In genomic region chr15:63892794-63893441, GRCh38 we compare ENCODE assay signal across 9 cellular contexts. TPM values are rescaled to one million over a fixed set of nuclear protein-coding genes. Genes with fewer than 3 reads are reported as not detected.
DNase-seq lines count a peak whose midpoint lies in the region; ATAC-seq and TF ChIP-seq lines count a peak whose summit lies in the region.
"Had no signal": no experiment of that assay in that cellular context is flagged by ENCODE, and none has a peak within 500 bp of the region (broad histone marks: within the 10 kb centered on the region; RNA-seq: fewer than 3 reads in every experiment).

No MANE protein-coding gene starts in this region.

- no peak overlapping the region for H3K27ac ChIP-seq in right atrium auricular region
- no peak overlapping the region for H3K27ac ChIP-seq in liver (ENCODE audit: low read depth in 1 of 2, low read length in 2 of 2)
- no peak overlapping the region for H3K27ac ChIP-seq in coronary artery
- H3K27ac ChIP-seq in MM.1S (ENCODE audit: low read length): no peak overlapping the region
- H3K27ac ChIP-seq: A549 had no signal

- no peak for TF ChIP-seq RAD21 in liver (IDR thresholded peaks at IDR 0.05)

- no peak overlapping the region for H3K4me2 ChIP-seq in MM.1S (ENCODE audit: low read depth, low read length)
- H3K4me2 ChIP-seq: A549 had no signal

- peaks cover 0 to 10% of the 10 kb centered on the region in 2 donors for H3K27me3 Mint-ChIP-seq in stimulated activated naive B cell treated with anti-CD40 and anti-IgM and Interleukin-4, amounts not matched to agents 10 μg/mL and 1 μg/mL and 100 μg/mL, for 72 hours

- H3K36me3 Mint-ChIP-seq in stimulated activated naive B cell treated with anti-CD40 and anti-IgM and Interleukin-4, amounts not matched to agents 10 μg/mL and 1 μg/mL and 100 μg/mL, for 72 hours: no peaks in the 10 kb centered on the region

- no peaks in the 10 kb centered on the region for H3K9me2 ChIP-seq in MM.1S (replicated peaks; ENCODE audit: insufficient read depth, low read length)

- H3K4me3 Mint-ChIP-seq in stimulated activated naive B cell treated with anti-CD40 and anti-IgM and Interleukin-4, amounts not matched to agents 10 μg/mL and 1 μg/mL and 100 μg/mL, for 72 hours: peak overlapping the region; percentile 27

- DNase-seq in left cardiac atrium: no peak
- no peak for DNase-seq in right atrium auricular region (ENCODE audit: low spot score)
- DNase-seq in activated CD4-positive, alpha-beta T cell treated with anti-CD3 and anti-CD28 coated beads, Interleukin-2, amount 50 U/mL, for 4 hours: peak; percentile 52 to 64
- peak; percentile 57 for DNase-seq in stimulated activated naive B cell treated with anti-CD40 and anti-IgM and Interleukin-4, amounts not matched to agents 10 μg/mL and 1 μg/mL and 100 μg/mL, for 72 hours
- no peak for DNase-seq in coronary artery (ENCODE audit: low spot score)
- no peak for DNase-seq in NCI-H748 treated with DMSO at 0.1 percent for 48 hours (lab: John Stamatoyannopoulos, UW)
- DNase-seq in MM.1S: no peak

- 83% methylated on average over 11 of the region's 11 CpGs for whole genome bisulfite sequencing in liver

- no peaks in the 10 kb centered on the region for H4K20me1 ChIP-seq in MM.1S (ENCODE audit: insufficient read depth, low read length)

- H3K4me1 ChIP-seq in right atrium auricular region: peaks cover 0 to 19% of the 10 kb centered on the region in 2 donors
- peaks cover 11 to 39% (median 28%) of the 10 kb centered on the region in 4 donors for H3K4me1 ChIP-seq in liver (ENCODE audit: control insufficient read depth in 4 of 4, insufficient read depth in 4 of 4, low read length in 3 of 4)
- peaks cover 19% of the 10 kb centered on the region for H3K4me1 ChIP-seq in MM.1S (ENCODE audit: low read length)

- intact Hi-C loops in left cardiac atrium (cut with DNase I): loop anchor here (5.0 to 10.0 kb wide), 3 partner anchors 61 to 174 kb away; partner anchors contain the start of gene HERC1 (in 1 of the 2)

- H3K9ac ChIP-seq in liver (ENCODE audit: low read depth in 1 of 2, low read length in 2 of 2) (no peak overlapping the region), MM.1S (ENCODE audit: low read length) (no peak overlapping the region)

- peaks cover 3% of the 10 kb centered on the region; the same call in 1 of the 2 replicates for H3F3A ChIP-seq in MM.1S (ENCODE audit: insufficient read depth, low read length)

- peak overlapping the region; percentile 38 for H3K27ac Mint-ChIP-seq in stimulated activated naive B cell treated with anti-CD40 and anti-IgM and Interleukin-4, amounts not matched to agents 10 μg/mL and 1 μg/mL and 100 μg/mL, for 72 hours

- no peaks in the 10 kb centered on the region for H3K79me2 ChIP-seq in MM.1S (ENCODE audit: low read length)

- H3K4me3 ChIP-seq in right atrium auricular region (no peak overlapping the region), liver (ENCODE audit: low read depth in 1 of 3, low read length in 3 of 3) (no peak overlapping the region), coronary artery (no peak overlapping the region), MM.1S (ENCODE audit: low read length) (no peak overlapping the region)
- H3K4me3 ChIP-seq: A549 had no signal

- H3K36me3 ChIP-seq in right atrium auricular region: no peaks in the 10 kb centered on the region
- H3K36me3 ChIP-seq in liver (ENCODE audit: control insufficient read depth in 4 of 4, insufficient read depth in 3 of 4, low read depth in 1 of 4, low read length in 3 of 4): no peaks in the 10 kb centered on the region
- no peaks in the 10 kb centered on the region for H3K36me3 ChIP-seq in MM.1S (replicated peaks; ENCODE audit: insufficient read depth, low read length)

- peak; percentile 27 to 55 for ATAC-seq in left cardiac atrium
- ATAC-seq in stimulated activated naive B cell treated with anti-CD40 and anti-IgM and Interleukin-4, amounts not matched to agents 10 μg/mL and 1 μg/mL and 100 μg/mL, for 72 hours (replicated peaks): peak; percentile 73 to 77
- ATAC-seq: A549 had no signal

- no peaks in the 10 kb centered on the region for H3K9me3 Mint-ChIP-seq in stimulated activated naive B cell treated with anti-CD40 and anti-IgM and Interleukin-4, amounts not matched to agents 10 μg/mL and 1 μg/mL and 100 μg/mL, for 72 hours

- H3K27me3 ChIP-seq in right atrium auricular region (no peaks in the 10 kb centered on the region), liver (ENCODE audit: control insufficient read depth in 4 of 4, insufficient read depth in 4 of 4, low read length in 3 of 4) (no peaks in the 10 kb centered on the region), MM.1S (replicated peaks; ENCODE audit: insufficient read depth, low read length) (no peaks in the 10 kb centered on the region)

- H3K9me3 ChIP-seq in right atrium auricular region (no peaks in the 10 kb centered on the region), liver (ENCODE audit: control insufficient read depth in 4 of 4, low read length in 3 of 4) (no peaks in the 10 kb centered on the region), MM.1S (replicated peaks; ENCODE audit: insufficient read depth, low read length) (no peaks in the 10 kb centered on the region)
- H3K9me3 ChIP-seq: A549 had no signal

- peaks cover 60 to 84% of the 10 kb centered on the region in 2 donors for H3K4me1 Mint-ChIP-seq in stimulated activated naive B cell treated with anti-CD40 and anti-IgM and Interleukin-4, amounts not matched to agents 10 μg/mL and 1 μg/mL and 100 μg/mL, for 72 hours

- TF ChIP-seq CTCF in right atrium auricular region (IDR thresholded peaks at IDR 0.05) (no peak), liver (IDR thresholded peaks at IDR 0.05; ENCODE audit: low read depth, low read length, missing input control) (no peak), coronary artery (IDR thresholded peaks at IDR 0.05) (no peak), MM.1S (IDR thresholded peaks at IDR 0.05; ENCODE audit: low read length) (no peak)

- no peak overlapping the region for H2AFZ ChIP-seq in MM.1S (ENCODE audit: low read length)

TF ChIP-seq in liver, 16 proteins besides CTCF, POLR2A, EP300 and RAD21:
- peak; percentile 17 for TF ChIP-seq MAX (IDR thresholded peaks at IDR 0.05)
- TF ChIP-seq RXRA (IDR thresholded peaks at IDR 0.05): no peak

RNA-seq across cellular contexts. Expression of gene HERC1, which starts 59.2 kb away (rescaled TPM):
- total RNA-seq in left cardiac atrium (10 to 100 TPM; 78.6 to 84.1 TPM), right atrium auricular region (100 to 1,000 TPM in 1 of 2 donors, 10 to 100 TPM in 1; 96.9 to 120 TPM), liver (100 to 1,000 TPM in 1 of 2 donors, 10 to 100 TPM in 1; 89.9 to 202 TPM)
- polyA plus RNA-seq in liver: 10 to 100 TPM; 15.0 to 21.3 TPM

Comparison
In these comparisons a context has a peak if more than half of its experiments do, and no peak if none do; other contexts are left out.
1. DNase-seq: peak in activated CD4-positive, alpha-beta T cell treated with anti-CD3 and anti-CD28 coated beads, Interleukin-2, amount 50 U/mL, for 4 hours (2 of 2) and stimulated activated naive B cell treated with anti-CD40 and anti-IgM and Interleukin-4, amounts not matched to agents 10 μg/mL and 1 μg/mL and 100 μg/mL, for 72 hours (single experiment); none in left cardiac atrium (single experiment), right atrium auricular region (single experiment), coronary artery (single experiment), NCI-H748 treated with DMSO at 0.1 percent for 48 hours (single experiment) and MM.1S (single experiment).